In genomic region chr5:150138551-150139265, GRCh38 we compare ENCODE assay signal across 9 cellular contexts. TPM values are rescaled to one million over a fixed set of nuclear protein-coding genes. Genes with fewer than 3 reads are reported as not detected.
A peak's percentile ranks its signal among the peaks of the same experiment; 100 is the strongest.
DNase-seq lines count a peak whose midpoint lies in the region; ATAC-seq and TF ChIP-seq lines count a peak whose summit lies in the region.
"Had no signal": no experiment of that assay in that cellular context is flagged by ENCODE, and none has a peak within 500 bp of the region (broad histone marks: within the 10 kb centered on the region; RNA-seq: fewer than 3 reads in every experiment).

No MANE protein-coding gene starts in this region.

- intact Hi-C loops in Right ventricle myocardium inferior (cut with DNase I), result loop anchor here (2.0 kb wide), 1 partner anchor 20 kb away; no protein-coding TSS in a partner anchor
- intact Hi-C loops in cardiac septum (cut with DNase I), result loop anchor here (10.0 kb wide), 1 partner anchor 216 kb away; the partner anchor contains the start of gene TCOF1

- peaks cover 89% of the 10 kb centered on the region for H3K4me1 ChIP-seq in fibroblast of lung (ENCODE audit: control insufficient read depth, extremely low read depth, insufficient read depth, low read length)

- H3K9ac ChIP-seq in fibroblast of lung (ENCODE audit: insufficient read depth, low read length), result peak overlapping the region; percentile 74

- no peaks in the 10 kb centered on the region for H4K20me1 ChIP-seq in fibroblast of lung (ENCODE audit: control insufficient read depth, extremely low read depth, insufficient read depth, low read length)

- H3K9me3 ChIP-seq in fibroblast of lung (ENCODE audit: control insufficient read depth, insufficient read depth, low read depth, low read length), result no peaks in the 10 kb centered on the region
- H3K9me3 ChIP-seq: BE2C had no signal

- peaks cover 28% of the 10 kb centered on the region for H3K36me3 ChIP-seq in fibroblast of lung (ENCODE audit: control insufficient read depth, insufficient read depth, low read length)

- H3K4me3 Mint-ChIP-seq in stimulated activated naive CD8-positive, alpha-beta T cell treated with anti-CD3 and anti-CD28 coated beads, Interleukin-15, amount 100 ng/mL, for 72 hours, result no peak overlapping the region

- no peak for TF ChIP-seq CTCF in fibroblast of lung (conservative IDR thresholded peaks at IDR 0.05 in 1 of 2, IDR thresholded peaks at IDR 0.05 in 1 of 2; ENCODE audit: low read depth in 1 of 2, low read length in 2 of 2)

- peak overlapping the region in 1 of 2 donors; percentile 32 for H3K27ac Mint-ChIP-seq in stimulated activated naive CD8-positive, alpha-beta T cell treated with anti-CD3 and anti-CD28 coated beads, Interleukin-15, amount 100 ng/mL, for 72 hours

- H3K4me2 ChIP-seq in fibroblast of lung (ENCODE audit: extremely low read depth, insufficient read depth, low read length), result peak overlapping the region; percentile 93

- peak overlapping the region; percentile 99 for H3K27ac ChIP-seq in fibroblast of lung (ENCODE audit: insufficient read depth, low read length)

- no peak overlapping the region for H2AFZ ChIP-seq in fibroblast of lung (ENCODE audit: low read length)

- H3K27me3 Mint-ChIP-seq in stimulated activated naive CD8-positive, alpha-beta T cell treated with anti-CD3 and anti-CD28 coated beads, Interleukin-15, amount 100 ng/mL, for 72 hours, result no peaks in the 10 kb centered on the region

- peaks cover 78% of the 10 kb centered on the region for H3K79me2 ChIP-seq in fibroblast of lung (ENCODE audit: control insufficient read depth, insufficient read depth, low read length)

- no peaks in the 10 kb centered on the region for H3K4me1 Mint-ChIP-seq in stimulated activated naive CD8-positive, alpha-beta T cell treated with anti-CD3 and anti-CD28 coated beads, Interleukin-15, amount 100 ng/mL, for 72 hours

- peak; percentile 8 for ATAC-seq in Right ventricle myocardium inferior
- no peak for ATAC-seq in stimulated activated naive CD8-positive, alpha-beta T cell treated with anti-CD3 and anti-CD28 coated beads, Interleukin-15, amount 100 ng/mL, for 72 hours

- peak overlapping the region in 1 of 4 experiments; percentile 41 for H3K4me3 ChIP-seq in fibroblast of lung (replicated peaks in 1 of 4; ENCODE audit: control extremely low read depth in 1 of 4, insufficient read depth in 1 of 4, low read depth in 3 of 4, low read length in 4 of 4)

- H3K9me3 Mint-ChIP-seq in stimulated activated naive CD8-positive, alpha-beta T cell treated with anti-CD3 and anti-CD28 coated beads, Interleukin-15, amount 100 ng/mL, for 72 hours, result no peaks in the 10 kb centered on the region

- peak; percentile 78 for DNase-seq in Right ventricle myocardium inferior (ENCODE audit: missing footprints)
- no peak for DNase-seq in cardiac septum (ENCODE audit: low spot score)
- DNase-seq in fibroblast of lung (ENCODE audit: low read depth in 2 of 2), result peak; percentile 94 to 97
- DNase-seq in myocyte (ENCODE audit: low read depth), result peak; percentile 83
- DNase-seq in LoVo (ENCODE audit: low spot score), result no peak
- DNase-seq in activated naive CD4-positive, alpha-beta T cell treated with anti-CD3 and anti-CD28 coated beads, Interleukin-2, amount 50 U/mL, for 16 hours, result no peak
- DNase-seq in stimulated activated naive CD8-positive, alpha-beta T cell treated with anti-CD3 and anti-CD28 coated beads, Interleukin-15, amount 100 ng/mL, for 72 hours, result no peak
- no peak for DNase-seq in activated T-cell treated with anti-CD3 and anti-CD28 coated beads, Interleukin-2, amount 50 U/mL, for 1 hour
- DNase-seq: BE2C had no signal

- no peaks in the 10 kb centered on the region for H3K27me3 ChIP-seq in fibroblast of lung (ENCODE audit: control insufficient read depth, insufficient read depth, low read length)
- H3K27me3 ChIP-seq: BE2C had no signal

RNA-seq across cellular contexts. Expression of gene PDGFRB, which starts 16.9 kb away (rescaled TPM):
- 57.2 TPM for total RNA-seq in Right ventricle myocardium inferior
- 54.6 TPM for total RNA-seq in cardiac septum
- total RNA-seq in fibroblast of lung, result 151 and 231 TPM in 2 replicates
- polyA plus RNA-seq in fibroblast of lung, result 77.4 and 347 TPM in 2 replicates
- 109 and 618 TPM in 2 replicates for polyA plus RNA-seq in fibroblast of lung (2012)
- 549 and 2,332 TPM in 2 replicates for polyA minus RNA-seq in fibroblast of lung (ENCODE audit: low replicate concordance)
- 26.1 and 34.0 TPM in 2 replicates for total RNA-seq in myocyte
- polyA plus RNA-seq in myocyte (2012), result 138 TPM

RNA-seq across cellular contexts. Expression of gene CDX1, which starts 27.9 kb away (rescaled TPM):
- total RNA-seq in Right ventricle myocardium inferior, result not detected
- total RNA-seq in cardiac septum, result 0.16 TPM
- total RNA-seq in fibroblast of lung, result under 0.01 and 0.33 TPM in 2 replicates
- polyA plus RNA-seq in fibroblast of lung, result 0.09 and 1.8 TPM in 2 replicates
- 1.6 TPM in 1 of 2 replicates, not detected in the other for polyA plus RNA-seq in fibroblast of lung (2012)
- 1.5 TPM in 1 of 2 replicates, not detected in the other for polyA minus RNA-seq in fibroblast of lung (ENCODE audit: low replicate concordance)
- 0.36 TPM in 1 of 2 replicates, not detected in the other for total RNA-seq in myocyte
- 0.18 TPM for polyA plus RNA-seq in myocyte (2012)

RNA-seq across cellular contexts. Expression of gene SLC6A7, which starts 51.2 kb away (rescaled TPM):
- total RNA-seq in Right ventricle myocardium inferior (not detected), cardiac septum (not detected), fibroblast of lung (not detected in 2 replicates), myocyte (0.10 TPM in 1 of 2 replicates, not detected in the other)
- 0.02 TPM in 1 of 2 replicates, not detected in the other for polyA plus RNA-seq in fibroblast of lung
- polyA plus RNA-seq in fibroblast of lung (2012), result 0.03 TPM in 1 of 2 replicates, not detected in the other
- polyA minus RNA-seq in fibroblast of lung (ENCODE audit: low replicate concordance), result not detected in 2 replicates
- polyA plus RNA-seq in myocyte (2012), result not detected

RNA-seq across cellular contexts. Expression of gene CSF1R, which starts 52.4 kb away (rescaled TPM):
- total RNA-seq in Right ventricle myocardium inferior (21.9 TPM), cardiac septum (11.9 TPM), fibroblast of lung (not detected in 2 replicates), myocyte (not detected in 2 replicates)
- polyA plus RNA-seq in fibroblast of lung, result 0.07 and 0.15 TPM in 2 replicates
- polyA plus RNA-seq in fibroblast of lung (2012), result 0.22 and 0.24 TPM in 2 replicates
- not detected in 2 replicates for polyA minus RNA-seq in fibroblast of lung (ENCODE audit: low replicate concordance)
- polyA plus RNA-seq in myocyte (2012), result 0.78 TPM

Comparison
In these comparisons a context has a peak if more than half of its experiments do, and no peak if none do; other contexts are left out.
1. DNase-seq: peak in Right ventricle myocardium inferior (single experiment), fibroblast of lung (2 of 2) and myocyte (single experiment); none in cardiac septum (single experiment), LoVo (single experiment), activated naive CD4-positive, alpha-beta T cell treated with anti-CD3 and anti-CD28 coated beads, Interleukin-2, amount 50 U/mL, for 16 hours (single experiment), stimulated activated naive CD8-positive, alpha-beta T cell treated with anti-CD3 and anti-CD28 coated beads, Interleukin-15, amount 100 ng/mL, for 72 hours (0 of 2) and activated T-cell treated with anti-CD3 and anti-CD28 coated beads, Interleukin-2, amount 50 U/mL, for 1 hour (single experiment).